ENCODE assay signal across 24 cellular contexts in genomic region chr3:58672451-58672850, GRCh38. TPM values are rescaled to one million over a fixed set of nuclear protein-coding genes. Genes with fewer than 3 reads are reported as not detected.
DNase-seq lines count a peak whose midpoint lies in the region; FAIRE-seq and TF ChIP-seq lines count a peak whose summit lies in the region.
"Had no signal": no experiment of that assay in that cellular context is flagged by ENCODE, and none has a peak within 500 bp of the region (broad histone marks: within the 10 kb centered on the region; RNA-seq: fewer than 3 reads in every experiment).

No MANE protein-coding gene starts in this region.

- no peaks in the 10 kb centered on the region for H3K36me3 ChIP-seq in BLaER1 treated with 17β-estradiol and CSF1 and Interleukin-3, amounts not matched to agents 10 nM and 100 nM
- H3K36me3 ChIP-seq in tibial artery: no peaks in the 10 kb centered on the region
- H3K36me3 ChIP-seq: HAP-1 had no signal

- no peak for TF ChIP-seq CTCF in progenitor cell of endocrine pancreas (IDR thresholded peaks at IDR 0.05; ENCODE audit: unreplicated experiment)
- no peak for TF ChIP-seq CTCF in tibial artery (IDR thresholded peaks at IDR 0.05)

- no peak overlapping the region for H3K9ac ChIP-seq in BLaER1 treated with 17β-estradiol and CSF1 and Interleukin-3, amounts not matched to agents 10 nM and 100 nM
- H3K9ac ChIP-seq: GM23248 had no signal

- peaks cover 13% of the 10 kb centered on the region for H3K4me1 Mint-ChIP-seq in progenitor cell of endocrine pancreas (ENCODE audit: low read depth)

- intact Hi-C loops in tibial artery (cut with DNase I; ENCODE audit: low total_unique reads): no loop called here

- peak overlapping the region in 8 of 11 experiments; percentile 49 to 81 (median 68); a peak in 15 of 22 replicates for H3K4me2 ChIP-seq in BLaER1 treated with 17β-estradiol and CSF1 and Interleukin-3, amounts not matched to agents 10 nM and 100 nM

- peaks cover 17% of the 10 kb centered on the region for H3K36me3 Mint-ChIP-seq in progenitor cell of endocrine pancreas (ENCODE audit: insufficient read depth)

- H3K27ac Mint-ChIP-seq in progenitor cell of endocrine pancreas: peak overlapping the region; percentile 53

- peaks cover 15 to 48% (median 27%) of the 10 kb centered on the region in 11 experiments; a peak in 18 of 22 replicates for H3K9me3 ChIP-seq in BLaER1 treated with 17β-estradiol and CSF1 and Interleukin-3, amounts not matched to agents 10 nM and 100 nM (replicated peaks in 1 of 11)
- no peaks in the 10 kb centered on the region for H3K9me3 ChIP-seq in tibial artery
- H3K9me3 ChIP-seq: HAP-1 had no signal

- H3K4me3 Mint-ChIP-seq in progenitor cell of endocrine pancreas (ENCODE audit: low read depth): no peak overlapping the region

- H3K27me3 ChIP-seq in BLaER1 treated with 17β-estradiol and CSF1 and Interleukin-3, amounts not matched to agents 10 nM and 100 nM: no peaks in the 10 kb centered on the region
- no peaks in the 10 kb centered on the region for H3K27me3 ChIP-seq in tibial artery

- H3K9me3 Mint-ChIP-seq in progenitor cell of endocrine pancreas (ENCODE audit: low read depth): peaks cover 36% of the 10 kb centered on the region

- no peaks in the 10 kb centered on the region for H4K20me1 ChIP-seq in BLaER1 treated with 17β-estradiol and CSF1 and Interleukin-3, amounts not matched to agents 10 nM and 100 nM

- DNase-seq in DMS79 (lab: John Stamatoyannopoulos, UW): peak; percentile 7
- DNase-seq in NCI-H345 treated with DMSO at 0.1 percent for 48 hours (lab: John Stamatoyannopoulos, UW; ENCODE audit: unreplicated experiment): peak; percentile 27
- no peak for DNase-seq in progenitor cell of endocrine pancreas (ENCODE audit: low spot score, unreplicated experiment)
- DNase-seq in frontal cortex (ENCODE audit: low spot score in 2 of 2): no peak
- DNase-seq in tibial artery: no peak
- no peak for DNase-seq in activated CD4-positive, alpha-beta T cell treated with anti-CD3 and anti-CD28 coated beads for 48 hours
- DNase-seq: DMS 273 treated with DMSO at 0.1 percent for 48 hours; GF-D8; GM23248; KG1; NCI-H1048; NCI-H1694; NCI-H446; NCI-H748 treated with DMSO at 0.1 percent for 48 hours; NK-92 treated with Interleukin-12 subunit alpha and Interleukin-12 subunit beta, amount 100 ng/mL, for 24 hours had no signal

- no peak overlapping the region for H3K27ac ChIP-seq in BLaER1 treated with 17β-estradiol and CSF1 and Interleukin-3, amounts not matched to agents 10 nM and 100 nM
- no peak overlapping the region for H3K27ac ChIP-seq in tibial artery
- H3K27ac ChIP-seq: C4-2B, GM23248, SK-N-MC had no signal

- FAIRE-seq in frontal cortex (lab: Jason Lieb, UNC): no peak
- FAIRE-seq: GM12878, GM19239, HepG2, RCC 7860 had no signal

- H3K4me1 ChIP-seq in BLaER1 treated with 17β-estradiol and CSF1 and Interleukin-3, amounts not matched to agents 10 nM and 100 nM: peaks cover 4 to 55% (median 38%) of the 10 kb centered on the region in 10 experiments
- no peaks in the 10 kb centered on the region for H3K4me1 ChIP-seq in tibial artery
- H3K4me1 ChIP-seq: HAP-1 had no signal

- H3K27me3 Mint-ChIP-seq in progenitor cell of endocrine pancreas: peaks cover 9% of the 10 kb centered on the region

- H3K4me3 ChIP-seq in BLaER1 treated with 17β-estradiol and CSF1 and Interleukin-3, amounts not matched to agents 10 nM and 100 nM: no peak overlapping the region
- H3K4me3 ChIP-seq in tibial artery: no peak overlapping the region
- H3K4me3 ChIP-seq: GM12878, GM23248, HAP-1, SK-N-MC had no signal

RNA-seq across cellular contexts. Expression of gene FAM3D, which starts 5.9 kb away (rescaled TPM):
- total RNA-seq in progenitor cell of endocrine pancreas (not detected in 2 replicates), frontal cortex (not detected)
- total RNA-seq: GM12878, GM23248, HepG2, Right ventricle myocardium inferior had no signal

Comparison
In these comparisons a context has a peak if more than half of its experiments do, and no peak if none do; other contexts are left out.
1. DNase-seq: peak in DMS79 (single experiment) and NCI-H345 treated with DMSO at 0.1 percent for 48 hours (single experiment); none in progenitor cell of endocrine pancreas (single experiment), frontal cortex (0 of 2), tibial artery (0 of 2) and activated CD4-positive, alpha-beta T cell treated with anti-CD3 and anti-CD28 coated beads for 48 hours (single experiment).